In the genomic region with DNA sequence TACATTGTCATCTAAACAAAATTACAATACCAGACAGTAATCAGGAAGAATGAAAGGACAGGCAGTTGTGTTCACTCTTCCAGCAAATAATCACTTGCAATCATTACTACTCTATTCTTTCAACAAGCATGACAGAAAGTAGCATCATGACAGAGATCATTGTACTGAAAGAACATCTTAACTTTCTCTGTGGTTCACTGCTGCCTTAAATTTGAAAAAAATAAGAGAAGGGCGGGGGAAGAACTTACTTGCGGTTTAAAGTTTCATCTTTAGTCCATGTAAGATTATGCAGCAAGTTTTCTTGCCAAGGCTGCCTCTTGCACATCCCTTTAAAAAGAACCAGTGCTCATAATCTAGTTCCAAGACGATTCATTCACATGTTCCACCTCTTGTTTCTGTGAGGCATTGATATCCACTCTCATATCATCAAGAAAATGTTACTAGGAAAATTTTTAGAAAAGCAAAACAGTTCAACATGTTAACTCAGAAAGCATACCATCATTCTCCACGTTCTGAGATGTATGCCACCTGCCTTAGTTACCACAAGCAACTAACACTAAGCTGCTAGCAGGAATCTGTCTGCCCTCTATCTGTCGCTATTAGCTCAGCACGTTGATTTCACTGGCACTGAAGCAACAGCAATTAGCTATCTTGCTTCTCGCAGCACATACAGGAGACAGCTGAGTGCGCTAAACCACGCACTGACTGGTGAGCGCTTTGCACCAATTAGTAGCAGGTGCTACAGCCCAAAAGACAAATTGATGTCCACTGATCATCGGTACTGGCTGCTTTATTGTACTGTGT, we compare ENCODE assay signal across 8 cellular contexts. TPM values are rescaled to one million over a fixed set of nuclear protein-coding genes. Genes with fewer than 3 reads are reported as not detected.
DNase-seq lines count a peak whose midpoint lies in the region; ATAC-seq and TF ChIP-seq lines count a peak whose summit lies in the region.

A gene (minus strand): TSS at position 555 of the 804 bp plus-strand sequence. CDS start 136,969 bp downstream, outside the sequence.

- ATAC-seq in GM18870 (IDR thresholded peaks at IDR 0.05; ENCODE audit: unreplicated experiment), result no peak

- H3K9me3 Mint-ChIP-seq in progenitor cell of endocrine pancreas (ENCODE audit: low read depth), result no peaks in the 10 kb centered on the region
- H3K9me3 Mint-ChIP-seq in activated naive CD4-positive, alpha-beta T cell treated with anti-CD3 and anti-CD28 coated beads, Interleukin-2, amount 10 ng/mL, durations not matched to agents 7 days and 5 days, result peaks cover 3% of the 10 kb centered on the region

- H3K27me3 ChIP-seq in H7 (ENCODE audit: control insufficient read depth, insufficient read depth, low read length), result no peaks in the 10 kb centered on the region

- H3K36me3 ChIP-seq in H7 (replicated peaks; ENCODE audit: control insufficient read depth, insufficient read depth, low read length), result no peaks in the 10 kb centered on the region

- H3K4me3 ChIP-seq in H7 (ENCODE audit: insufficient read depth, low read depth, low read length), result no peak within 1 kb of the TSS
- H3K4me3 ChIP-seq in fibroblast of mammary gland (ENCODE audit: control insufficient read depth, low read depth, low read length), result no peak within 1 kb of the TSS

- peaks cover 2% of the 10 kb centered on the region for H3K27me3 Mint-ChIP-seq in progenitor cell of endocrine pancreas
- H3K27me3 Mint-ChIP-seq in activated naive CD4-positive, alpha-beta T cell treated with anti-CD3 and anti-CD28 coated beads, Interleukin-2, amount 10 ng/mL, durations not matched to agents 7 days and 5 days, result no peaks in the 10 kb centered on the region

- TF ChIP-seq CTCF in fibroblast of mammary gland (conservative IDR thresholded peaks at IDR 0.05; ENCODE audit: control insufficient read depth, insufficient read depth, low read depth, low read length) (peak; percentile 38), progenitor cell of endocrine pancreas (IDR thresholded peaks at IDR 0.05; ENCODE audit: unreplicated experiment) (peak; percentile 46)

- H3K4me3 Mint-ChIP-seq in progenitor cell of endocrine pancreas (ENCODE audit: low read depth), result no peak within 1 kb of the TSS
- no peak within 1 kb of the TSS for H3K4me3 Mint-ChIP-seq in activated naive CD4-positive, alpha-beta T cell treated with anti-CD3 and anti-CD28 coated beads, Interleukin-2, amount 10 ng/mL, durations not matched to agents 7 days and 5 days

- H3K27ac Mint-ChIP-seq in progenitor cell of endocrine pancreas, result no peak within 1 kb of the TSS
- H3K27ac Mint-ChIP-seq in activated naive CD4-positive, alpha-beta T cell treated with anti-CD3 and anti-CD28 coated beads, Interleukin-2, amount 10 ng/mL, durations not matched to agents 7 days and 5 days, result no peak within 1 kb of the TSS

- peaks cover 3% of the 10 kb centered on the region for H3K4me1 Mint-ChIP-seq in progenitor cell of endocrine pancreas (ENCODE audit: low read depth)
- no peaks in the 10 kb centered on the region for H3K4me1 Mint-ChIP-seq in activated naive CD4-positive, alpha-beta T cell treated with anti-CD3 and anti-CD28 coated beads, Interleukin-2, amount 10 ng/mL, durations not matched to agents 7 days and 5 days

- CTCF ChIA-PET in activated naive CD4-positive, alpha-beta T cell treated with anti-CD3 and anti-CD28 coated beads, Interleukin-2, amount 10 ng/mL, durations not matched to agents 7 days and 5 days (lab: Charles Lee), result no interaction called here

- H3K36me3 Mint-ChIP-seq in progenitor cell of endocrine pancreas (ENCODE audit: insufficient read depth), result no peaks in the 10 kb centered on the region
- H3K36me3 Mint-ChIP-seq in activated naive CD4-positive, alpha-beta T cell treated with anti-CD3 and anti-CD28 coated beads, Interleukin-2, amount 10 ng/mL, durations not matched to agents 7 days and 5 days, result no peaks in the 10 kb centered on the region

- DNase-seq in H7, result peak; percentile 37
- DNase-seq in NCI-H82 (lab: John Stamatoyannopoulos, UW), result peak; percentile 79
- peak; percentile 31 for DNase-seq in fibroblast of mammary gland (ENCODE audit: low read depth)
- DNase-seq in progenitor cell of endocrine pancreas (ENCODE audit: low spot score, unreplicated experiment), result no peak
- no peak for DNase-seq in activated naive CD4-positive, alpha-beta T cell treated with anti-CD3 and anti-CD28 coated beads, Interleukin-2, amount 10 ng/mL, durations not matched to agents 7 days and 5 days
- DNase-seq in stimulated activated naive CD4-positive, alpha-beta T cell treated with Interleukin-2 at 50 U/mL for 16 hours (lab: John Stamatoyannopoulos, UW), result no peak
- no peak for DNase-seq in activated effector memory CD4-positive, alpha-beta T cell treated with anti-CD3 and anti-CD28 coated beads, Interleukin-2, amount 50 U/mL, for 16 hours

RNA-seq across cellular contexts. Expression of the gene that starts here (rescaled TPM):
- total RNA-seq in H7 (2014; rRNA removed; shearing (Covaris generic)), result not detected in 2 replicates
- total RNA-seq in progenitor cell of endocrine pancreas, result 0.14 and 1.1 TPM in 2 replicates

Comparison
In these comparisons a context has a peak if more than half of its experiments do, and no peak if none do; other contexts are left out.
1. Peak in DNase-seq in H7; RNA of the gene not detected or under 1 TPM.
2. DNase-seq: peak in NCI-H82 (single experiment) and fibroblast of mammary gland (single experiment); none in progenitor cell of endocrine pancreas (single experiment), activated naive CD4-positive, alpha-beta T cell treated with anti-CD3 and anti-CD28 coated beads, Interleukin-2, amount 10 ng/mL, durations not matched to agents 7 days and 5 days (single experiment), stimulated activated naive CD4-positive, alpha-beta T cell treated with Interleukin-2 at 50 U/mL for 16 hours (single experiment) and activated effector memory CD4-positive, alpha-beta T cell treated with anti-CD3 and anti-CD28 coated beads, Interleukin-2, amount 50 U/mL, for 16 hours (single experiment).